In the genomic region with DNA sequence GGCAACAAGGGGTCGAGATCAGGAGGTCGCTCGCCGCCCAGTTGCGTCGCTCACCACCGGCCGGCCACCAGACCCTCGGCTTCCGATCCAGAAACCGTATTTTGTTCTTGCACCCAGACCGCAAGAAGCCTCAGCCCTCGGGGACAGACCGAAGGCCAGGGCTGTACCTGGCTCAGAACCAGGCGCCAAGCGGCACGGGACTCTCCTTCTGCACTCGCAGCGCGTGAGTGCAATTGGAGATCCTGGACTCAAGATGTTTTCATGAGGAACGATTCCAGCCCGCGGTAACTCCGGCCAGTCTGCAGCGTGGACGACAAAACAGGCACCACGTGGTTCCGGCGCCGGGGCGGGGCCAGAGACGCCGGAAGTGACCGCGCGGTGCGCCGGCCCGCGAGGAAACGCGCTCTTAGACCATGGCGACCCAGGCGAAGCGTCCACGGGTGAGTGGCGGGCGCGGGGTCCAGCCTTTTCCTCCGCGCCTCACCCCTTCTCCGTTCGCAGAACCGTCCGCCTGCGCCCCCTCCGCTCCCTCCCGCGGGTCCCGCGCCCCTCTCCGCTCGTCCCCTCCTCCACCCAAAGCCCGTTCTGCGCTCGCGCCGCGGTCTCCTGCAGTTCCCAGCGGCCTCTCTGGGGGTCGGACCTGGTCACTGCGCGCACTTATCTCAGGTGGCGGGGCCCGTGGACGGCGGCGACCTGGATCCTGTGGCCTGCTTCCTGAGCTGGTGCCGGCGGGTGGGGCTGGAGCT, we compare ENCODE assay signal across 8 cellular contexts.
DNase-seq lines count a peak whose midpoint lies in the region; ATAC-seq and TF ChIP-seq lines count a peak whose summit lies in the region.

A gene with protein sequence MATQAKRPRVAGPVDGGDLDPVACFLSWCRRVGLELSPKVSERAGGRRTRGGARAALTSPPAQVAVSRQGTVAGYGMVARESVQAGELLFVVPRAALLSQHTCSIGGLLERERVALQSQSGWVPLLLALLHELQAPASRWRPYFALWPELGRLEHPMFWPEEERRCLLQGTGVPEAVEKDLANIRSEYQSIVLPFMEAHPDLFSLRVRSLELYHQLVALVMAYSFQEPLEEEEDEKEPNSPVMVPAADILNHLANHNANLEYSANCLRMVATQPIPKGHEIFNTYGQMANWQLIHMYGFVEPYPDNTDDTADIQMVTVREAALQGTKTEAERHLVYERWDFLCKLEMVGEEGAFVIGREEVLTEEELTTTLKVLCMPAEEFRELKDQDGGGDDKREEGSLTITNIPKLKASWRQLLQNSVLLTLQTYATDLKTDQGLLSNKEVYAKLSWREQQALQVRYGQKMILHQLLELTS (plus strand): TSS at position 393 of the 746 bp plus-strand sequence. CDS start 21 bp downstream, at position 414.

- H3K9me2 ChIP-seq in DOHH2 (replicated peaks; ENCODE audit: control insufficient read depth, low read length): no peaks in the 10 kb centered on the region

- H3K4me2 ChIP-seq in DOHH2 (ENCODE audit: low read length): peak within 1 kb of the TSS; percentile 95

- H3K4me1 Mint-ChIP-seq in activated naive CD4-positive, alpha-beta T cell treated with anti-CD3 and anti-CD28 coated beads, Interleukin-2, amount 10 ng/mL, durations not matched to agents 7 days and 5 days: peaks cover 37% of the 10 kb centered on the region

- H3K27me3 ChIP-seq in DOHH2 (ENCODE audit: control insufficient read depth, low read length): no peaks in the 10 kb centered on the region

- no peak for TF ChIP-seq RAD21 in Ishikawa (IDR thresholded peaks at IDR 0.05; ENCODE audit: low read depth)

- H3K27ac ChIP-seq in DOHH2 (ENCODE audit: low read depth, low read length): peak within 1 kb of the TSS; percentile 62

- H3K9me3 Mint-ChIP-seq in activated naive CD4-positive, alpha-beta T cell treated with anti-CD3 and anti-CD28 coated beads, Interleukin-2, amount 10 ng/mL, durations not matched to agents 7 days and 5 days: no peaks in the 10 kb centered on the region

- peak within 1 kb of the TSS; percentile 84 for H3K27ac Mint-ChIP-seq in activated naive CD4-positive, alpha-beta T cell treated with anti-CD3 and anti-CD28 coated beads, Interleukin-2, amount 10 ng/mL, durations not matched to agents 7 days and 5 days

- no peaks in the 10 kb centered on the region for H3K27me3 Mint-ChIP-seq in activated naive CD4-positive, alpha-beta T cell treated with anti-CD3 and anti-CD28 coated beads, Interleukin-2, amount 10 ng/mL, durations not matched to agents 7 days and 5 days

- DNase-seq in SHP77 (lab: John Stamatoyannopoulos, UW) (peak; percentile 74 to 80), germinal center (ENCODE audit: low spot score) (peak; percentile 63), non-pigmented ciliary epithelial cell (ENCODE audit: low read depth) (peak; percentile 58), superior temporal gyrus (ENCODE audit: extremely low spot score) (peak; percentile 89)
- DNase-seq in activated naive CD4-positive, alpha-beta T cell treated with anti-CD3 and anti-CD28 coated beads, Interleukin-2, amount 10 ng/mL, durations not matched to agents 7 days and 5 days: peak; percentile 81

- H3K79me2 ChIP-seq in DOHH2 (ENCODE audit: control insufficient read depth, low read length): peaks cover 65% of the 10 kb centered on the region

- CTCF ChIA-PET in activated naive CD4-positive, alpha-beta T cell treated with anti-CD3 and anti-CD28 coated beads, Interleukin-2, amount 10 ng/mL, durations not matched to agents 7 days and 5 days (lab: Charles Lee): interaction anchor here (0.7 to 4.4 kb wide), 3 partner anchors 114 to 411 kb away, joined by 3 to 42 read pairs (median 3); a partner anchor contains a TSS

- TF ChIP-seq EP300 in Ishikawa (IDR thresholded peaks at IDR 0.05; ENCODE audit: borderline replicate concordance): no peak

- peaks cover 49% of the 10 kb centered on the region for H3K4me1 ChIP-seq in DOHH2 (ENCODE audit: control insufficient read depth, low read length)

- no peak for TF ChIP-seq CTCF in DOHH2 (IDR thresholded peaks at IDR 0.05; ENCODE audit: low read depth, low read length, poor library complexity, severe bottlenecking)

- ATAC-seq in GM21576 (IDR thresholded peaks at IDR 0.05; ENCODE audit: unreplicated experiment): peak; percentile 65

- H3K4me3 Mint-ChIP-seq in activated naive CD4-positive, alpha-beta T cell treated with anti-CD3 and anti-CD28 coated beads, Interleukin-2, amount 10 ng/mL, durations not matched to agents 7 days and 5 days: peak within 1 kb of the TSS; percentile 80

- H3F3A ChIP-seq in DOHH2 (ENCODE audit: control insufficient read depth, insufficient read depth): peaks cover 41% of the 10 kb centered on the region

- peak within 1 kb of the TSS; percentile 97 for H3K4me3 ChIP-seq in DOHH2 (ENCODE audit: low read length)

- peaks cover 16% of the 10 kb centered on the region for H4K20me1 ChIP-seq in DOHH2 (ENCODE audit: control insufficient read depth, insufficient read depth, low read depth, low read length)

- peaks cover 68% of the 10 kb centered on the region for H3K36me3 ChIP-seq in DOHH2 (ENCODE audit: control insufficient read depth, low read length)

- H3K9me3 ChIP-seq in DOHH2 (ENCODE audit: control insufficient read depth, insufficient read depth, low read length): no peaks in the 10 kb centered on the region

- peaks cover 19% of the 10 kb centered on the region for H3K36me3 Mint-ChIP-seq in activated naive CD4-positive, alpha-beta T cell treated with anti-CD3 and anti-CD28 coated beads, Interleukin-2, amount 10 ng/mL, durations not matched to agents 7 days and 5 days

TF ChIP-seq in Ishikawa, 13 proteins besides CTCF, POLR2A, EP300 and RAD21:
- TF ChIP-seq, protein P1, sequence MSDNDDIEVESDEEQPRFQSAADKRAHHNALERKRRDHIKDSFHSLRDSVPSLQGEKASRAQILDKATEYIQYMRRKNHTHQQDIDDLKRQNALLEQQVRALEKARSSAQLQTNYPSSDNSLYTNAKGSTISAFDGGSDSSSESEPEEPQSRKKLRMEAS (IDR thresholded peaks at IDR 0.05): peak; percentile 99
- TF ChIP-seq TCF12 (IDR thresholded peaks at IDR 0.05; ENCODE audit: low read depth) (peak; percentile 43; the same call in 1 of the 2 replicates), ZBTB7A (IDR thresholded peaks at IDR 0.05; ENCODE audit: low read depth) (no peak), YY1 (IDR thresholded peaks at IDR 0.05; ENCODE audit: low read depth) (peak; percentile 85), TAF1 (IDR thresholded peaks at IDR 0.05; ENCODE audit: low read depth) (peak; percentile 78), TEAD4 (IDR thresholded peaks at IDR 0.05) (no peak)
- TF ChIP-seq, protein P2, sequence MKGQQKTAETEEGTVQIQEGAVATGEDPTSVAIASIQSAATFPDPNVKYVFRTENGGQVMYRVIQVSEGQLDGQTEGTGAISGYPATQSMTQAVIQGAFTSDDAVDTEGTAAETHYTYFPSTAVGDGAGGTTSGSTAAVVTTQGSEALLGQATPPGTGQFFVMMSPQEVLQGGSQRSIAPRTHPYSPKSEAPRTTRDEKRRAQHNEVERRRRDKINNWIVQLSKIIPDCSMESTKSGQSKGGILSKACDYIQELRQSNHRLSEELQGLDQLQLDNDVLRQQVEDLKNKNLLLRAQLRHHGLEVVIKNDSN (IDR thresholded peaks at IDR 0.05): peak; percentile 95

Comparison
In these comparisons a context has a peak if more than half of its experiments do, and no peak if none do; other contexts are left out.
1. Peak in every context shown above with its lines: DNase-seq, ATAC-seq, H3K4me3 ChIP-seq and H3K27ac ChIP-seq.